4 cellular contexts compared by ENCODE assay signal in genomic region chr9:129514891-129515290, GRCh38.
"Had no signal": no experiment of that assay in that cellular context is flagged by ENCODE, and none has a peak within 500 bp of the region (broad histone marks: within the 10 kb centered on the region; RNA-seq: fewer than 3 reads in every experiment).

No MANE protein-coding gene starts in this region.

- ATAC-seq: GM23338 had no signal

- H3K4me3 ChIP-seq: GM23338 had no signal

- DNase-seq: H9, HCEC 1CT, IMR-90 had no signal

- H3K4me1 Mint-ChIP-seq: GM23338, H9 had no signal

- H3K27ac Mint-ChIP-seq: GM23338, H9 had no signal

- H3K4me3 Mint-ChIP-seq: GM23338, H9 had no signal
